In the genomic region with DNA sequence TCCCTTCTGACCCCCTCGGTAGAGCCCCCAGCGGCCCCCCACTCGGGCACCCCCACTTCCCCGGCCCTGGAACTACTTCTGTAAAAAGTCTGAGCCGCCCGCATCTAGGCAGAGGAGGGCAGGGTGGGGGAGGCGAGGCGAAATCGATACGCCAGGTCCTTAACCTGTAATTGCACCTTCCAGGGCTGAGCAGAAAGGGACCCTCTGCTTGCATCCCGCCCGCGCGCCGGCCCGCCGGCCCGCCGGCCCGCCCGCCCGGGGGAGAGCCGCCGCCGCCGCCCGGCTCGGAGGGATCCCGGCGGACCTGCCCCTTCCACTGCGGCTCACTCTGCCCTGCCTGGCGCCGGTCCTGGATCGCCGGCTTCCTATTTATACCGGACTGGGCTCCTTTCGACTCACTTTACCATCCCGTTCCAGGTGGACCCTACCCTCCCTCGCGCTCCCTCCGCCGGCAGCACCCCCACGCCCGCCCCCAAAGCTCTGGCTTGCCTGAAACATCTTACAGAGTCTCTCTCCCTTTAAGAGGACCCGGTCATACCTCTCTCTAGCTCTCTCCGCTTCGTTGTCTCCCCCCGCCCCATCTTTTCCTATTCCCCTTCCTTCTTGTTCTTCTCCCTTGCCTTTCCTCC, we compare ENCODE assay signal across 8 cellular contexts. TPM values are rescaled to one million over a fixed set of nuclear protein-coding genes. Genes with fewer than 3 reads are reported as not detected.
DNase-seq lines count a peak whose midpoint lies in the region; ATAC-seq and TF ChIP-seq lines count a peak whose summit lies in the region.

No MANE protein-coding gene starts in this region.

- peaks cover 33 to 38% of the 10 kb centered on the region in 2 donors for H3K27me3 Mint-ChIP-seq in CD4-positive, alpha-beta memory T cell
- peaks cover 73% of the 10 kb centered on the region for H3K27me3 Mint-ChIP-seq in neural crest cell (ENCODE audit: low read depth)
- H3K27me3 Mint-ChIP-seq in T-helper 2 cell treated with Interferon-gamma antibody and Interleukin-4, amounts not matched to agents 5 μg/mL and 100 μg/mL, for 36 hours (ENCODE audit: low read depth) = peaks cover 51% of the 10 kb centered on the region

- no peak overlapping the region for H3K4me3 ChIP-seq in CD4-positive, alpha-beta memory T cell (ENCODE audit: low read length in 2 of 2)
- peak overlapping the region; percentile 40 for H3K4me3 ChIP-seq in ectodermal cell (ENCODE audit: insufficient read depth, low read depth, low read length)

- CTCF ChIA-PET in CD4-positive, alpha-beta memory T cell (lab: Charles Lee; ENCODE audit: partially characterized antibody) = no interaction called here

- no peaks in the 10 kb centered on the region for H3K36me3 ChIP-seq in CD4-positive, alpha-beta memory T cell (ENCODE audit: insufficient read depth, low read length)
- H3K36me3 ChIP-seq in ectodermal cell (ENCODE audit: control insufficient read depth, insufficient read depth, low read length) = no peaks in the 10 kb centered on the region

- TF ChIP-seq CTCF in neural crest cell (conservative IDR thresholded peaks at IDR 0.05) = no peak

- no peak overlapping the region for H3K27ac ChIP-seq in CD4-positive, alpha-beta memory T cell (ENCODE audit: low read depth, low read length)
- no peak overlapping the region for H3K27ac ChIP-seq in ectodermal cell (ENCODE audit: insufficient read depth, low read depth, low read length, poor library complexity, severe bottlenecking)

- H3K27ac Mint-ChIP-seq in CD4-positive, alpha-beta memory T cell = peak overlapping the region in 1 of 7 donors; percentile 11
- no peak overlapping the region for H3K27ac Mint-ChIP-seq in neural crest cell (ENCODE audit: unreplicated experiment)
- no peak overlapping the region for H3K27ac Mint-ChIP-seq in T-helper 2 cell treated with Interferon-gamma antibody and Interleukin-4, amounts not matched to agents 5 μg/mL and 100 μg/mL, for 36 hours

- H3K9me3 Mint-ChIP-seq in CD4-positive, alpha-beta memory T cell = peaks cover 0 to 9% (median 0%) of the 10 kb centered on the region in 8 donors
- H3K9me3 Mint-ChIP-seq in neural crest cell = no peaks in the 10 kb centered on the region
- H3K9me3 Mint-ChIP-seq in T-helper 2 cell treated with Interferon-gamma antibody and Interleukin-4, amounts not matched to agents 5 μg/mL and 100 μg/mL, for 36 hours = no peaks in the 10 kb centered on the region

- H3K9me3 ChIP-seq in CD4-positive, alpha-beta memory T cell (ENCODE audit: control insufficient read depth in 1 of 2, low read length in 2 of 2) = no peaks in the 10 kb centered on the region
- no peaks in the 10 kb centered on the region for H3K9me3 ChIP-seq in ectodermal cell (ENCODE audit: control insufficient read depth, low read length)

- WGBS in ectodermal cell, 2 experiments = 0 to 1% methylated on average over 45 to 48 of the region's 48 CpGs

- DNase-seq in CD4-positive, alpha-beta memory T cell = no peak
- DNase-seq in NCI-H1105 (lab: John Stamatoyannopoulos, UW) (peak; percentile 42), neural crest cell (ENCODE audit: low read depth, low spot score) (peak; percentile 29), hepatic stellate cell (ENCODE audit: low spot score) (no peak)
- DNase-seq in T-helper 2 cell treated with Interferon-gamma antibody and Interleukin-4, amounts not matched to agents 5 μg/mL and 100 μg/mL, for 36 hours (ENCODE audit: low spot score) = no peak

- peak overlapping the region in 7 of 8 donors; percentile 27 to 70 (median 58) for H3K4me3 Mint-ChIP-seq in CD4-positive, alpha-beta memory T cell
- H3K4me3 Mint-ChIP-seq in neural crest cell = peak overlapping the region; percentile 82
- H3K4me3 Mint-ChIP-seq in T-helper 2 cell treated with Interferon-gamma antibody and Interleukin-4, amounts not matched to agents 5 μg/mL and 100 μg/mL, for 36 hours = no peak overlapping the region

- ATAC-seq in GM19035 (IDR thresholded peaks at IDR 0.05; ENCODE audit: unreplicated experiment) = no peak
- no peak for ATAC-seq in HG03135 (IDR thresholded peaks at IDR 0.05; ENCODE audit: unreplicated experiment)

- H3K4me1 ChIP-seq in CD4-positive, alpha-beta memory T cell (ENCODE audit: insufficient read depth, low read length) = peaks cover 7% of the 10 kb centered on the region
- H3K4me1 ChIP-seq in ectodermal cell (ENCODE audit: control insufficient read depth, insufficient read depth, low read length) = peaks cover 12% of the 10 kb centered on the region

- intact Hi-C loops in CD4-positive, alpha-beta memory T cell (cut with micrococcal nuclease) = no loop called here

- POLR2A ChIA-PET in CD4-positive, alpha-beta memory T cell (lab: Charles Lee; ENCODE audit: partially characterized antibody) = no interaction called here

- no peaks in the 10 kb centered on the region for H3K36me3 Mint-ChIP-seq in CD4-positive, alpha-beta memory T cell
- H3K36me3 Mint-ChIP-seq in neural crest cell (ENCODE audit: low read depth) = no peaks in the 10 kb centered on the region
- no peaks in the 10 kb centered on the region for H3K36me3 Mint-ChIP-seq in T-helper 2 cell treated with Interferon-gamma antibody and Interleukin-4, amounts not matched to agents 5 μg/mL and 100 μg/mL, for 36 hours (ENCODE audit: low read depth)

- H3K27me3 ChIP-seq in CD4-positive, alpha-beta memory T cell (ENCODE audit: insufficient read depth, low read length) = peaks cover 16% of the 10 kb centered on the region
- H3K27me3 ChIP-seq in ectodermal cell (ENCODE audit: control insufficient read depth, insufficient read depth, low read length, poor library complexity, severe bottlenecking) = peaks cover 59% of the 10 kb centered on the region

- H3K4me1 Mint-ChIP-seq in CD4-positive, alpha-beta memory T cell = peaks cover 0 to 12% (median 8%) of the 10 kb centered on the region in 4 donors
- H3K4me1 Mint-ChIP-seq in neural crest cell = peaks cover 31% of the 10 kb centered on the region
- no peaks in the 10 kb centered on the region for H3K4me1 Mint-ChIP-seq in T-helper 2 cell treated with Interferon-gamma antibody and Interleukin-4, amounts not matched to agents 5 μg/mL and 100 μg/mL, for 36 hours (ENCODE audit: low read depth)

RNA-seq across cellular contexts. Expression of a gene that starts 0.8 kb away (rescaled TPM):
- not detected for total RNA-seq in CD4-positive, alpha-beta memory T cell
- under 1 TPM in 1 of 2 donors, not detected in 1; 0.05 TPM for polyA plus RNA-seq in CD4-positive, alpha-beta memory T cell
- 0.20 TPM for polyA plus RNA-seq in ectodermal cell (2013, experiment 1 of 4)
- polyA plus RNA-seq in ectodermal cell (2013, experiment 2 of 4) = 0.73 TPM
- 0.37 TPM for polyA plus RNA-seq in ectodermal cell (2013, experiment 3 of 4)
- polyA plus RNA-seq in ectodermal cell (2013, experiment 4 of 4) = 0.77 TPM
- 2.2 and 2.4 TPM in 2 replicates for total RNA-seq in neural crest cell

Comparison
In these comparisons a context has a peak if more than half of its experiments do, and no peak if none do; other contexts are left out.
1. DNase-seq: peak in NCI-H1105 (single experiment) and neural crest cell (single experiment); none in CD4-positive, alpha-beta memory T cell (0 of 5), hepatic stellate cell (single experiment) and T-helper 2 cell treated with Interferon-gamma antibody and Interleukin-4, amounts not matched to agents 5 μg/mL and 100 μg/mL, for 36 hours (single experiment).